1 cellular context compared by ENCODE assay signal in genomic region chr12:95802482-95803264, GRCh38.
TF ChIP-seq lines count a peak whose summit lies in the region.

No MANE protein-coding gene starts in this region.

TF ChIP-seq in HepG2, 621 proteins besides CTCF, POLR2A, EP300 and RAD21 (continued from another document and continues in another):
- TF ChIP-seq ZNF407 (CRISPR knock-in tag; IDR thresholded peaks at IDR 0.05; ENCODE audit: not compliant biosample characterization) (no peak), ZNF20 (CRISPR knock-in tag; IDR thresholded peaks at IDR 0.05) (no peak), ADNP (CRISPR knock-in tag; IDR thresholded peaks at IDR 0.05) (no peak), ZNF724P (CRISPR knock-in tag; IDR thresholded peaks at IDR 0.05; ENCODE audit: borderline replicate concordance) (no peak), BCL6 (CRISPR knock-in tag; IDR thresholded peaks at IDR 0.05) (peak; percentile 47; the same call in 1 of the 2 replicates), TOPORS (CRISPR knock-in tag; IDR thresholded peaks at IDR 0.05) (peak; percentile 74; the same call in 1 of the 2 replicates), ZMYM4 (CRISPR knock-in tag; IDR thresholded peaks at IDR 0.05) (peak; percentile 75), SOX13 (IDR thresholded peaks at IDR 0.05) (peak; percentile 62), SOX13 (CRISPR knock-in tag; conservative IDR thresholded peaks at IDR 0.05 in 1 of 2, IDR thresholded peaks at IDR 0.05 in 1 of 2) (peak in 1 of 2 experiments; percentile 82; a peak in 2 of 4 replicates), GRHL1 (CRISPR knock-in tag; conservative IDR thresholded peaks at IDR 0.05) (no peak), HDAC6 (IDR thresholded peaks at IDR 0.05; ENCODE audit: low read depth, low read length) (no peak), HMGA1 (CRISPR knock-in tag; conservative IDR thresholded peaks at IDR 0.05) (no peak), MEIS1 (CRISPR knock-in tag; IDR thresholded peaks at IDR 0.05; ENCODE audit: borderline replicate concordance) (no peak), NFRKB (IDR thresholded peaks at IDR 0.05) (no peak), SRF (IDR thresholded peaks at IDR 0.05; ENCODE audit: low read depth, low read length) (peak; percentile 22; the same call in 1 of the 2 replicates), ERF (CRISPR knock-in tag; IDR thresholded peaks at IDR 0.05) (peak; percentile 75), PAF1 (CRISPR knock-in tag; IDR thresholded peaks at IDR 0.05) (no peak), E2F1 (CRISPR knock-in tag; IDR thresholded peaks at IDR 0.05) (no peak), ATF3 (CRISPR knock-in tag; IDR thresholded peaks at IDR 0.05) (peak; percentile 48; the same call in 1 of the 2 replicates), ZNF83 (CRISPR knock-in tag; IDR thresholded peaks at IDR 0.05; ENCODE audit: borderline replicate concordance) (no peak), ZNF839 (CRISPR knock-in tag; IDR thresholded peaks at IDR 0.05; ENCODE audit: borderline replicate concordance) (no peak), ZNF10 (CRISPR knock-in tag; IDR thresholded peaks at IDR 0.05; ENCODE audit: borderline replicate concordance, low read depth) (no peak), CBX1 (IDR thresholded peaks at IDR 0.05; ENCODE audit: low read depth) (no peak), NFATC3 (CRISPR knock-in tag; IDR thresholded peaks at IDR 0.05) (no peak), ZNF274 (CRISPR knock-in tag; IDR thresholded peaks at IDR 0.05) (no peak), JARID2 (CRISPR knock-in tag; IDR thresholded peaks at IDR 0.05; ENCODE audit: insufficient replicate concordance) (no peak), ZNF589 (CRISPR knock-in tag; conservative IDR thresholded peaks at IDR 0.05) (no peak), TEF (CRISPR knock-in tag; IDR thresholded peaks at IDR 0.05) (no peak), HBP1 (CRISPR knock-in tag; IDR thresholded peaks at IDR 0.05; ENCODE audit: low read depth) (no peak), ZNF747 (CRISPR knock-in tag; IDR thresholded peaks at IDR 0.05; ENCODE audit: borderline replicate concordance) (no peak), ZNF766 (CRISPR knock-in tag; IDR thresholded peaks at IDR 0.05; ENCODE audit: borderline replicate concordance) (no peak), ZKSCAN5 (CRISPR knock-in tag; IDR thresholded peaks at IDR 0.05) (no peak), NFE2 (CRISPR knock-in tag; IDR thresholded peaks at IDR 0.05) (no peak), GTF3A (CRISPR knock-in tag; conservative IDR thresholded peaks at IDR 0.05) (no peak), MYC (CRISPR knock-in tag; IDR thresholded peaks at IDR 0.05; ENCODE audit: borderline replicate concordance) (no peak), ZNF446 (CRISPR knock-in tag; IDR thresholded peaks at IDR 0.05) (no peak), ZNF234 (CRISPR knock-in tag; conservative IDR thresholded peaks at IDR 0.05) (no peak), HES4 (CRISPR knock-in tag; IDR thresholded peaks at IDR 0.05; ENCODE audit: borderline replicate concordance) (no peak), GATAD1 (CRISPR knock-in tag; IDR thresholded peaks at IDR 0.05) (no peak), ZSCAN25 (CRISPR knock-in tag; IDR thresholded peaks at IDR 0.05) (no peak), KLF12 (CRISPR knock-in tag; IDR thresholded peaks at IDR 0.05; ENCODE audit: borderline replicate concordance) (no peak), ZNF737 (CRISPR knock-in tag; IDR thresholded peaks at IDR 0.05; ENCODE audit: borderline replicate concordance) (no peak), ZNF513 (CRISPR knock-in tag; conservative IDR thresholded peaks at IDR 0.05) (no peak), ZNF850 (CRISPR knock-in tag; conservative IDR thresholded peaks at IDR 0.05) (no peak), ZNF317 (CRISPR knock-in tag; IDR thresholded peaks at IDR 0.05) (peak; percentile 29; the same call in 1 of the 2 replicates), CEBPZ (IDR thresholded peaks at IDR 0.05; ENCODE audit: low read length) (no peak), HHEX (CRISPR knock-in tag; IDR thresholded peaks at IDR 0.05) (peak; percentile 56), TGIF2 (CRISPR knock-in tag; IDR thresholded peaks at IDR 0.05) (no peak), ZNF354B (CRISPR knock-in tag; IDR thresholded peaks at IDR 0.05) (no peak), ZNF784 (CRISPR knock-in tag; IDR thresholded peaks at IDR 0.05; ENCODE audit: borderline replicate concordance) (no peak), PRPF4 (IDR thresholded peaks at IDR 0.05; ENCODE audit: low read depth, low read length, poor library complexity, severe bottlenecking) (no peak)
